1 cellular context compared by ENCODE assay signal in the genomic region with DNA sequence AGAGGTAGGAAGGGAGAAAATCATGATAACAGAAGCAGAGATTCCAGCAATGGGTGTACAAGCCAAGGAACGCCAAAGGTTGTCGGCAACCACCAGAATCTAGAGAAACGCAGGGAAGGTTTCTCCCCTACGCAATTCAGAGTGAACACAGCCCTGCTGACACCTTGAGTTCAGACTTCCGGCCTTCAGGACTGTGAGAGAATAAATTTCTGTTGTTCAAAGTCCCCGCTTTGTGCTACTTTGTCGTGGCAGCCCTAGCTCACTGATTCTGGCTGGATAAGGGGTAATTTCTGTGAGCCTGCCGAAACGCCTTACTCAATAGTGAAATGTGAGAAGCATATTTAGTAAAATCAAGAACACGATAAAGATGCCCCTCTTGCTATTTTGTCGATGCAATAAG.
TF ChIP-seq lines count a peak whose summit lies in the region.

No MANE protein-coding gene starts in this region.

TF ChIP-seq in GM23338, 12 proteins besides CTCF, POLR2A, EP300 and RAD21 (continued from another document):
- TF ChIP-seq, protein P1, sequence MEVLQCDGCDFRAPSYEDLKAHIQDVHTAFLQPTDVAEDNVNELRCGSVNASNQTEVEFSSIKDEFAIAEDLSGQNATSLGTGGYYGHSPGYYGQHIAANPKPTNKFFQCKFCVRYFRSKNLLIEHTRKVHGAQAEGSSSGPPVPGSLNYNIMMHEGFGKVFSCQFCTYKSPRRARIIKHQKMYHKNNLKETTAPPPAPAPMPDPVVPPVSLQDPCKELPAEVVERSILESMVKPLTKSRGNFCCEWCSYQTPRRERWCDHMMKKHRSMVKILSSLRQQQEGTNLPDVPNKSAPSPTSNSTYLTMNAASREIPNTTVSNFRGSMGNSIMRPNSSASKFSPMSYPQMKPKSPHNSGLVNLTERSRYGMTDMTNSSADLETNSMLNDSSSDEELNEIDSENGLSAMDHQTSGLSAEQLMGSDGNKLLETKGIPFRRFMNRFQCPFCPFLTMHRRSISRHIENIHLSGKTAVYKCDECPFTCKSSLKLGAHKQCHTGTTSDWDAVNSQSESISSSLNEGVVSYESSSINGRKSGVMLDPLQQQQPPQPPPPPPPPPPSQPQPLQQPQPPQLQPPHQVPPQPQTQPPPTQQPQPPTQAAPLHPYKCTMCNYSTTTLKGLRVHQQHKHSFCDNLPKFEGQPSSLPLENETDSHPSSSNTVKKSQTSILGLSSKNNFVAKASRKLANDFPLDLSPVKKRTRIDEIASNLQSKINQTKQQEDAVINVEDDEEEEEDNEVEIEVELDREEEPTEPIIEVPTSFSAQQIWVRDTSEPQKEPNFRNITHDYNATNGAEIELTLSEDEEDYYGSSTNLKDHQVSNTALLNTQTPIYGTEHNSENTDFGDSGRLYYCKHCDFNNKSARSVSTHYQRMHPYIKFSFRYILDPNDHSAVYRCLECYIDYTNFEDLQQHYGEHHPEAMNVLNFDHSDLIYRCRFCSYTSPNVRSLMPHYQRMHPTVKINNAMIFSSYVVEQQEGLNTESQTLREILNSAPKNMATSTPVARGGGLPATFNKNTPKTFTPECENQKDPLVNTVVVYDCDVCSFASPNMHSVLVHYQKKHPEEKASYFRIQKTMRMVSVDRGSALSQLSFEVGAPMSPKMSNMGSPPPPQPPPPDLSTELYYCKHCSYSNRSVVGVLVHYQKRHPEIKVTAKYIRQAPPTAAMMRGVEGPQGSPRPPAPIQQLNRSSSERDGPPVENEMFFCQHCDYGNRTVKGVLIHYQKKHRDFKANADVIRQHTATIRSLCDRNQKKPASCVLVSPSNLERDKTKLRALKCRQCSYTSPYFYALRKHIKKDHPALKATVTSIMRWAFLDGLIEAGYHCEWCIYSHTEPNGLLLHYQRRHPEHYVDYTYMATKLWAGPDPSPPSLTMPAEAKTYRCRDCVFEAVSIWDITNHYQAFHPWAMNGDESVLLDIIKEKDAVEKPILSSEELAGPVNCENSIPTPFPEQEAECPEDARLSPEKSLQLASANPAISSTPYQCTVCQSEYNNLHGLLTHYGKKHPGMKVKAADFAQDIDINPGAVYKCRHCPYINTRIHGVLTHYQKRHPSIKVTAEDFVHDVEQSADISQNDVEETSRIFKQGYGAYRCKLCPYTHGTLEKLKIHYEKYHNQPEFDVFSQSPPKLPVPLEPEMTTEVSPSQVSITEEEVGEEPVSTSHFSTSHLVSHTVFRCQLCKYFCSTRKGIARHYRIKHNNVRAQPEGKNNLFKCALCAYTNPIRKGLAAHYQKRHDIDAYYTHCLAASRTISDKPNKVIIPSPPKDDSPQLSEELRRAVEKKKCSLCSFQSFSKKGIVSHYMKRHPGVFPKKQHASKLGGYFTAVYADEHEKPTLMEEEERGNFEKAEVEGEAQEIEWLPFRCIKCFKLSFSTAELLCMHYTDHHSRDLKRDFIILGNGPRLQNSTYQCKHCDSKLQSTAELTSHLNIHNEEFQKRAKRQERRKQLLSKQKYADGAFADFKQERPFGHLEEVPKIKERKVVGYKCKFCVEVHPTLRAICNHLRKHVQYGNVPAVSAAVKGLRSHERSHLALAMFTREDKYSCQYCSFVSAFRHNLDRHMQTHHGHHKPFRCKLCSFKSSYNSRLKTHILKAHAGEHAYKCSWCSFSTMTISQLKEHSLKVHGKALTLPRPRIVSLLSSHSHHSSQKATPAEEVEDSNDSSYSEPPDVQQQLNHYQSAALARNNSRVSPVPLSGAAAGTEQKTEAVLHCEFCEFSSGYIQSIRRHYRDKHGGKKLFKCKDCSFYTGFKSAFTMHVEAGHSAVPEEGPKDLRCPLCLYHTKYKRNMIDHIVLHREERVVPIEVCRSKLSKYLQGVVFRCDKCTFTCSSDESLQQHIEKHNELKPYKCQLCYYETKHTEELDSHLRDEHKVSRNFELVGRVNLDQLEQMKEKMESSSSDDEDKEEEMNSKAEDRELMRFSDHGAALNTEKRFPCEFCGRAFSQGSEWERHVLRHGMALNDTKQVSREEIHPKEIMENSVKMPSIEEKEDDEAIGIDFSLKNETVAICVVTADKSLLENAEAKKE (CRISPR knock-in tag; IDR thresholded peaks at IDR 0.05) = no peak
- no peak for TF ChIP-seq JUNB (IDR thresholded peaks at IDR 0.05; ENCODE audit: unreplicated experiment)
- no peak for TF ChIP-seq EZH2 (IDR thresholded peaks at IDR 0.05; ENCODE audit: low read depth, unreplicated experiment)
- no peak for TF ChIP-seq POLR2AphosphoS5 (IDR thresholded peaks at IDR 0.05; ENCODE audit: low read depth)
- TF ChIP-seq, protein P2, sequence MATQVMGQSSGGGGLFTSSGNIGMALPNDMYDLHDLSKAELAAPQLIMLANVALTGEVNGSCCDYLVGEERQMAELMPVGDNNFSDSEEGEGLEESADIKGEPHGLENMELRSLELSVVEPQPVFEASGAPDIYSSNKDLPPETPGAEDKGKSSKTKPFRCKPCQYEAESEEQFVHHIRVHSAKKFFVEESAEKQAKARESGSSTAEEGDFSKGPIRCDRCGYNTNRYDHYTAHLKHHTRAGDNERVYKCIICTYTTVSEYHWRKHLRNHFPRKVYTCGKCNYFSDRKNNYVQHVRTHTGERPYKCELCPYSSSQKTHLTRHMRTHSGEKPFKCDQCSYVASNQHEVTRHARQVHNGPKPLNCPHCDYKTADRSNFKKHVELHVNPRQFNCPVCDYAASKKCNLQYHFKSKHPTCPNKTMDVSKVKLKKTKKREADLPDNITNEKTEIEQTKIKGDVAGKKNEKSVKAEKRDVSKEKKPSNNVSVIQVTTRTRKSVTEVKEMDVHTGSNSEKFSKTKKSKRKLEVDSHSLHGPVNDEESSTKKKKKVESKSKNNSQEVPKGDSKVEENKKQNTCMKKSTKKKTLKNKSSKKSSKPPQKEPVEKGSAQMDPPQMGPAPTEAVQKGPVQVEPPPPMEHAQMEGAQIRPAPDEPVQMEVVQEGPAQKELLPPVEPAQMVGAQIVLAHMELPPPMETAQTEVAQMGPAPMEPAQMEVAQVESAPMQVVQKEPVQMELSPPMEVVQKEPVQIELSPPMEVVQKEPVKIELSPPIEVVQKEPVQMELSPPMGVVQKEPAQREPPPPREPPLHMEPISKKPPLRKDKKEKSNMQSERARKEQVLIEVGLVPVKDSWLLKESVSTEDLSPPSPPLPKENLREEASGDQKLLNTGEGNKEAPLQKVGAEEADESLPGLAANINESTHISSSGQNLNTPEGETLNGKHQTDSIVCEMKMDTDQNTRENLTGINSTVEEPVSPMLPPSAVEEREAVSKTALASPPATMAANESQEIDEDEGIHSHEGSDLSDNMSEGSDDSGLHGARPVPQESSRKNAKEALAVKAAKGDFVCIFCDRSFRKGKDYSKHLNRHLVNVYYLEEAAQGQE (IDR thresholded peaks at IDR 0.05; ENCODE audit: unreplicated experiment) = no peak
- TF ChIP-seq EZH2phosphoT487 (IDR thresholded peaks at IDR 0.05; ENCODE audit: unreplicated experiment) = no peak
- TF ChIP-seq NANOG (IDR thresholded peaks at IDR 0.05; ENCODE audit: borderline replicate concordance) = no peak
TF ChIP-seq in GM23338: peak in this region for 0.
